1 cellular context compared by ENCODE assay signal in the genomic region with DNA sequence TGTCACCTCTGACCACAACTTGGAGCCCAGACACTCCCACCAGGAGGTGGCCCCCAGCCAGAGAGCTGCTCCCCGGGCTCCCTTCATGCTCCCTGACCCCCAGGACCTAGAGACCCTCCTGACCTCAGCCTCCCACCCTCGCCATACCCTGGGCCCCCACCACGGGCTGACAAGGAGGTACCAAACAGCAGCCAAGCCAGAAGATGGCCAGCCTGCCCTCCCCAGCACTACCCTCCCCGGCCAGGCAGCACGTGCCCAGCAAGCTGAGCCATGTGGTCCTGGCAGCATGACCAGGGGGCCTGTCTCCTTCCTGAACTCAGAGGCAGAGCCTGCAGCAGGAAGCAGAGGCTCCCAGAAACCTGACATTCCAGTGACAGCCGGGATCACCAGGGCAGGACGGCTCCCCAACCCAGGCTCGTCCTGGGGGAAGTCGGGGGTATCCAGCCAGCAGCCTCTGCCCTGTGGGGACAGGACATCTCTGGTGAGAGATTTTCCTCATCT.
TF ChIP-seq lines count a peak whose summit lies in the region.

No MANE protein-coding gene starts in this region.

TF ChIP-seq in H1, 55 proteins besides CTCF, POLR2A, EP300 and RAD21 (continued from another document):
- TF ChIP-seq MAFK (IDR thresholded peaks at IDR 0.05; ENCODE audit: low read depth, low read length) (no peak), CTBP2 (IDR thresholded peaks at IDR 0.05; ENCODE audit: borderline replicate concordance, insufficient read depth, insufficient read length, low read length) (no peak), KDM5A (IDR thresholded peaks at IDR 0.05; ENCODE audit: low read length) (no peak), FOSL1 (IDR thresholded peaks at IDR 0.05; ENCODE audit: insufficient read depth, low read depth, low read length) (no peak), SP2 (IDR thresholded peaks at IDR 0.05; ENCODE audit: low read length) (no peak), TAF1 (IDR thresholded peaks at IDR 0.05; ENCODE audit: low read depth, low read length) (no peak), BCL11A (IDR thresholded peaks at IDR 0.05; ENCODE audit: low read depth in 2 of 2, low read length in 2 of 2) (no peak), CBX5 (IDR thresholded peaks at IDR 0.05; ENCODE audit: low read depth, low read length) (no peak), TAF7 (optimal IDR thresholded peaks at IDR 0.05; ENCODE audit: borderline replicate concordance, low read depth, low read length) (no peak)
- TF ChIP-seq, protein P1, sequence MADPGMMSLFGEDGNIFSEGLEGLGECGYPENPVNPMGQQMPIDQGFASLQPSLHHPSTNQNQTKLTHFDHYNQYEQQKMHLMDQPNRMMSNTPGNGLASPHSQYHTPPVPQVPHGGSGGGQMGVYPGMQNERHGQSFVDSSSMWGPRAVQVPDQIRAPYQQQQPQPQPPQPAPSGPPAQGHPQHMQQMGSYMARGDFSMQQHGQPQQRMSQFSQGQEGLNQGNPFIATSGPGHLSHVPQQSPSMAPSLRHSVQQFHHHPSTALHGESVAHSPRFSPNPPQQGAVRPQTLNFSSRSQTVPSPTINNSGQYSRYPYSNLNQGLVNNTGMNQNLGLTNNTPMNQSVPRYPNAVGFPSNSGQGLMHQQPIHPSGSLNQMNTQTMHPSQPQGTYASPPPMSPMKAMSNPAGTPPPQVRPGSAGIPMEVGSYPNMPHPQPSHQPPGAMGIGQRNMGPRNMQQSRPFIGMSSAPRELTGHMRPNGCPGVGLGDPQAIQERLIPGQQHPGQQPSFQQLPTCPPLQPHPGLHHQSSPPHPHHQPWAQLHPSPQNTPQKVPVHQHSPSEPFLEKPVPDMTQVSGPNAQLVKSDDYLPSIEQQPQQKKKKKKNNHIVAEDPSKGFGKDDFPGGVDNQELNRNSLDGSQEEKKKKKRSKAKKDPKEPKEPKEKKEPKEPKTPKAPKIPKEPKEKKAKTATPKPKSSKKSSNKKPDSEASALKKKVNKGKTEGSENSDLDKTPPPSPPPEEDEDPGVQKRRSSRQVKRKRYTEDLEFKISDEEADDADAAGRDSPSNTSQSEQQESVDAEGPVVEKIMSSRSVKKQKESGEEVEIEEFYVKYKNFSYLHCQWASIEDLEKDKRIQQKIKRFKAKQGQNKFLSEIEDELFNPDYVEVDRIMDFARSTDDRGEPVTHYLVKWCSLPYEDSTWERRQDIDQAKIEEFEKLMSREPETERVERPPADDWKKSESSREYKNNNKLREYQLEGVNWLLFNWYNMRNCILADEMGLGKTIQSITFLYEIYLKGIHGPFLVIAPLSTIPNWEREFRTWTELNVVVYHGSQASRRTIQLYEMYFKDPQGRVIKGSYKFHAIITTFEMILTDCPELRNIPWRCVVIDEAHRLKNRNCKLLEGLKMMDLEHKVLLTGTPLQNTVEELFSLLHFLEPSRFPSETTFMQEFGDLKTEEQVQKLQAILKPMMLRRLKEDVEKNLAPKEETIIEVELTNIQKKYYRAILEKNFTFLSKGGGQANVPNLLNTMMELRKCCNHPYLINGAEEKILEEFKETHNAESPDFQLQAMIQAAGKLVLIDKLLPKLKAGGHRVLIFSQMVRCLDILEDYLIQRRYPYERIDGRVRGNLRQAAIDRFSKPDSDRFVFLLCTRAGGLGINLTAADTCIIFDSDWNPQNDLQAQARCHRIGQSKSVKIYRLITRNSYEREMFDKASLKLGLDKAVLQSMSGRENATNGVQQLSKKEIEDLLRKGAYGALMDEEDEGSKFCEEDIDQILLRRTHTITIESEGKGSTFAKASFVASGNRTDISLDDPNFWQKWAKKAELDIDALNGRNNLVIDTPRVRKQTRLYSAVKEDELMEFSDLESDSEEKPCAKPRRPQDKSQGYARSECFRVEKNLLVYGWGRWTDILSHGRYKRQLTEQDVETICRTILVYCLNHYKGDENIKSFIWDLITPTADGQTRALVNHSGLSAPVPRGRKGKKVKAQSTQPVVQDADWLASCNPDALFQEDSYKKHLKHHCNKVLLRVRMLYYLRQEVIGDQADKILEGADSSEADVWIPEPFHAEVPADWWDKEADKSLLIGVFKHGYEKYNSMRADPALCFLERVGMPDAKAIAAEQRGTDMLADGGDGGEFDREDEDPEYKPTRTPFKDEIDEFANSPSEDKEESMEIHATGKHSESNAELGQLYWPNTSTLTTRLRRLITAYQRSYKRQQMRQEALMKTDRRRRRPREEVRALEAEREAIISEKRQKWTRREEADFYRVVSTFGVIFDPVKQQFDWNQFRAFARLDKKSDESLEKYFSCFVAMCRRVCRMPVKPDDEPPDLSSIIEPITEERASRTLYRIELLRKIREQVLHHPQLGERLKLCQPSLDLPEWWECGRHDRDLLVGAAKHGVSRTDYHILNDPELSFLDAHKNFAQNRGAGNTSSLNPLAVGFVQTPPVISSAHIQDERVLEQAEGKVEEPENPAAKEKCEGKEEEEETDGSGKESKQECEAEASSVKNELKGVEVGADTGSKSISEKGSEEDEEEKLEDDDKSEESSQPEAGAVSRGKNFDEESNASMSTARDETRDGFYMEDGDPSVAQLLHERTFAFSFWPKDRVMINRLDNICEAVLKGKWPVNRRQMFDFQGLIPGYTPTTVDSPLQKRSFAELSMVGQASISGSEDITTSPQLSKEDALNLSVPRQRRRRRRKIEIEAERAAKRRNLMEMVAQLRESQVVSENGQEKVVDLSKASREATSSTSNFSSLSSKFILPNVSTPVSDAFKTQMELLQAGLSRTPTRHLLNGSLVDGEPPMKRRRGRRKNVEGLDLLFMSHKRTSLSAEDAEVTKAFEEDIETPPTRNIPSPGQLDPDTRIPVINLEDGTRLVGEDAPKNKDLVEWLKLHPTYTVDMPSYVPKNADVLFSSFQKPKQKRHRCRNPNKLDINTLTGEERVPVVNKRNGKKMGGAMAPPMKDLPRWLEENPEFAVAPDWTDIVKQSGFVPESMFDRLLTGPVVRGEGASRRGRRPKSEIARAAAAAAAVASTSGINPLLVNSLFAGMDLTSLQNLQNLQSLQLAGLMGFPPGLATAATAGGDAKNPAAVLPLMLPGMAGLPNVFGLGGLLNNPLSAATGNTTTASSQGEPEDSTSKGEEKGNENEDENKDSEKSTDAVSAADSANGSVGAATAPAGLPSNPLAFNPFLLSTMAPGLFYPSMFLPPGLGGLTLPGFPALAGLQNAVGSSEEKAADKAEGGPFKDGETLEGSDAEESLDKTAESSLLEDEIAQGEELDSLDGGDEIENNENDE (IDR thresholded peaks at IDR 0.05; ENCODE audit: insufficient replicate concordance, low read length) = no peak
